ENCODE assay signal across 8 cellular contexts in the genomic region with DNA sequence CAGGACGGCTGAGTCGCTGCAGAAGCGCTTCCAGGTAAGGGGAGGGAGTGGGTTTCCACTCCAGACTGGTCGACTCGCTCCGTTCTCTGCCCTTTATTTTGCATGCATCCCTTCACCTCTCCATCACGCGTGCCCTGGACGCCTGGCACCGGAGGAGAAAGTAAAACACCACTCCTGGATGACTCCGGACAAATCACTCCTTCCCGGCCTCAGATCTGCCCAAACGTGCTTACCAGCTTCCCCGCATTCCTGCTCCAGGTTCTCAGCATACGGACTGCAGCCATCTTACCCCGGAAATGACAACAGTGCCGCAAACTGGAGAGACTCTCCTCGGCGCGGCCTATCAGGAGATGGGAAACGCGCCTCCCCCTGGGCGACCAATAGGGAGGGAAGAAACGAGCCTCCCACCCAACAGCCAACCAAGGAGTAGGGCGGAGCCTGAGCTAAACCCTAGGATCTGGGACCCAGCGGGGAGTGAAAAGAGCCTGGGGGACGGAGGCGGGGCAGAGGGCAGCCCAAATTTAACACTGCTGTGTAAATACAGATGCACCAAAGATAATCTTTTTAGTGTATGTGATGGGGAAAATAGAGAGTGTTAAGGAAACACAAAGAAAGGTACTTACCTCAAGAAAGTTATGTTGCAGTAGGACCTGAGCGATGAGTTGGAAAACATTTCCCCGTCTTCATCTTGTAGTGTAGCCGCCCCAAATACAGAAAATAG. TPM values are rescaled to one million over a fixed set of nuclear protein-coding genes. Genes with fewer than 3 reads are reported as not detected.
A peak's percentile ranks its signal among the peaks of the same experiment; 100 is the strongest.
DNase-seq lines count a peak whose midpoint lies in the region; ATAC-seq and TF ChIP-seq lines count a peak whose summit lies in the region.

Gene DBT (minus strand): TSS at position 298 of the 721 bp plus-strand sequence. CDS start 14 bp downstream, at position 284.

- H3K36me3 Mint-ChIP-seq in activated T-cell treated with anti-CD3 and anti-CD28 coated beads, Interleukin-2, amount 50 U/mL, for 24 hours (ENCODE audit: low read depth): peaks cover 5% of the 10 kb centered on the region

- H3K9ac ChIP-seq in muscle layer of colon (ENCODE audit: low read length): peak within 1 kb of the TSS; percentile 81

- H3K27ac ChIP-seq in esophagus muscularis mucosa (replicated peaks in 1 of 4): peak within 1 kb of the TSS; percentile 80 to 95 (median 89)
- H3K27ac ChIP-seq in muscle layer of colon (ENCODE audit: low read depth, low read length): peak within 1 kb of the TSS; percentile 80

- TF ChIP-seq POLR2A in esophagus muscularis mucosa (IDR thresholded peaks at IDR 0.05; ENCODE audit: low read depth): no peak

- H3K4me1 Mint-ChIP-seq in activated T-cell treated with anti-CD3 and anti-CD28 coated beads, Interleukin-2, amount 50 U/mL, for 24 hours (ENCODE audit: low read depth): peaks cover 16% of the 10 kb centered on the region

- intact Hi-C loops in esophagus muscularis mucosa (cut with DNase I): loop anchor here (5.0 kb wide), 2 partner anchors 103 to 117 kb away; partner anchors contain the start of genes CDC14A, SASS6 and TRMT13

- no peak within 1 kb of the TSS for H3K4me3 Mint-ChIP-seq in activated T-cell treated with anti-CD3 and anti-CD28 coated beads, Interleukin-2, amount 50 U/mL, for 24 hours

- peak; percentile 100 for ATAC-seq in GM21723 (IDR thresholded peaks at IDR 0.05; ENCODE audit: unreplicated experiment)

- H3K36me3 ChIP-seq in esophagus muscularis mucosa (no peaks in the 10 kb centered on the region), muscle layer of colon (ENCODE audit: insufficient read depth, low read length) (no peaks in the 10 kb centered on the region)

- H3K27me3 Mint-ChIP-seq in activated T-cell treated with anti-CD3 and anti-CD28 coated beads, Interleukin-2, amount 50 U/mL, for 24 hours: no peaks in the 10 kb centered on the region

- H3K4me3 ChIP-seq in esophagus muscularis mucosa (peak within 1 kb of the TSS; percentile 62 to 89 (median 76)), muscle layer of colon (ENCODE audit: low read depth in 1 of 2, low read length in 2 of 2) (peak within 1 kb of the TSS; percentile 95 to 99)

- H3K27ac Mint-ChIP-seq in activated T-cell treated with anti-CD3 and anti-CD28 coated beads, Interleukin-2, amount 50 U/mL, for 24 hours: no peak within 1 kb of the TSS

- DNase-seq in DMS53 treated with DMSO at 0.1 percent for 48 hours (lab: John Stamatoyannopoulos, UW; ENCODE audit: unreplicated experiment) (peak; percentile 99), KG1 (lab: John Stamatoyannopoulos, UW) (peak; percentile 79), esophagus muscularis mucosa (ENCODE audit: extremely low spot score) (peak; percentile 99)
- peak; percentile 90 for DNase-seq in activated T-cell treated with anti-CD3 and anti-CD28 coated beads, Interleukin-2, amount 50 U/mL, for 24 hours
- DNase-seq in stimulated activated CD8-positive, alpha-beta memory T cell treated with anti-CD3 and anti-CD28 coated beads, Interleukin-7, amount 100 ng/mL, for 24 hours (ENCODE audit: low read depth): peak; percentile 83

- H3K27me3 ChIP-seq in esophagus muscularis mucosa: no peaks in the 10 kb centered on the region
- no peaks in the 10 kb centered on the region for H3K27me3 ChIP-seq in muscle layer of colon (ENCODE audit: control insufficient read depth in 1 of 2, insufficient read depth in 2 of 2, low read length in 2 of 2)

- TF ChIP-seq CTCF in esophagus muscularis mucosa (IDR thresholded peaks at IDR 0.05): no peak

- WGBS in esophagus muscularis mucosa: under 1% methylated on average over 28 of the region's 31 CpGs

- H3K9me3 ChIP-seq in esophagus muscularis mucosa (no peaks in the 10 kb centered on the region), muscle layer of colon (ENCODE audit: low read length) (no peaks in the 10 kb centered on the region)

- no peaks in the 10 kb centered on the region for H3K9me3 Mint-ChIP-seq in activated T-cell treated with anti-CD3 and anti-CD28 coated beads, Interleukin-2, amount 50 U/mL, for 24 hours

- no peak for TF ChIP-seq EP300 in esophagus muscularis mucosa (IDR thresholded peaks at IDR 0.05)

- peaks cover 9 to 27% (median 25%) of the 10 kb centered on the region in 4 donors for H3K4me1 ChIP-seq in esophagus muscularis mucosa
- H3K4me1 ChIP-seq in muscle layer of colon (ENCODE audit: insufficient read depth, low read length): peaks cover 9% of the 10 kb centered on the region

TF ChIP-seq in PFSK-1, 5 proteins besides CTCF, POLR2A, EP300 and RAD21:
- TF ChIP-seq SIN3A (IDR thresholded peaks at IDR 0.05; ENCODE audit: borderline replicate concordance, insufficient read depth, low read length) (no peak; the same call in 1 of the 2 replicates), TAF1 (IDR thresholded peaks at IDR 0.05; ENCODE audit: borderline replicate concordance, insufficient read depth, low read length) (peak; percentile 99), REST (IDR thresholded peaks at IDR 0.05; ENCODE audit: insufficient read depth in 1 of 2, low read depth in 2 of 2, low read length in 2 of 2) (peak in 1 of 2 experiments; percentile 46; a peak in 1 of 4 replicates), POLR2AphosphoS5 (IDR thresholded peaks at IDR 0.05; ENCODE audit: low read depth, low read length) (peak; percentile 96), FOXP2 (optimal IDR thresholded peaks at IDR 0.05; ENCODE audit: borderline replicate concordance, extremely low read depth, extremely low read length, insufficient read depth) (peak; percentile 22)

RNA-seq across cellular contexts. Expression of gene DBT, which starts in this region (rescaled TPM):
- polyA plus RNA-seq in PFSK-1 (2012; ENCODE audit: insufficient read length, low read depth): 2.7 TPM
- total RNA-seq in esophagus muscularis mucosa: 10 to 100 TPM in 3 of 4 donors, 1 to 10 TPM in 1; 9.1 to 14.2 (median 12.6) TPM

Comparison
In these comparisons a context has a peak if more than half of its experiments do, and no peak if none do; other contexts are left out.
1. Peak in every context shown above with its lines: DNase-seq, ATAC-seq, H3K4me3 ChIP-seq and H3K27ac ChIP-seq.